In genomic region chr16:50024684-50025543, GRCh38 we compare ENCODE assay signal across 8 cellular contexts. TPM values are rescaled to one million over a fixed set of nuclear protein-coding genes. Genes with fewer than 3 reads are reported as not detected.
DNase-seq lines count a peak whose midpoint lies in the region; ATAC-seq and TF ChIP-seq lines count a peak whose summit lies in the region.

CNEP1R1 (plus strand) TSS chr16:50025225; CDS start chr16:50025316, 91 bp downstream.

- no peaks in the 10 kb centered on the region for H3K9me2 ChIP-seq in SK-N-SH

- peak within 1 kb of the TSS; percentile 78 for H3K9ac ChIP-seq in SK-N-SH

- peak; percentile 99 for TF ChIP-seq CTCF in SK-N-SH (IDR thresholded peaks at IDR 0.05)

- H2AFZ ChIP-seq in SK-N-SH (ENCODE audit: low read depth): peak within 1 kb of the TSS; percentile 98

- TF ChIP-seq EP300 in SK-N-SH (IDR thresholded peaks at IDR 0.05; ENCODE audit: borderline replicate concordance in 1 of 2, low read depth in 1 of 2, low read length in 1 of 2): no peak; a peak in 1 of 4 replicates

- peak; percentile 88 for TF ChIP-seq RAD21 in SK-N-SH (IDR thresholded peaks at IDR 0.05; ENCODE audit: low read length)

- WGBS in SK-N-SH (ENCODE audit: low lambda C conversion rate): under 1% methylated on average over 21 of the region's 65 CpGs

- POLR2A ChIA-PET in SK-N-SH (lab: Yijun Ruan, JAX): interaction anchor here (0.5 to 1.7 kb wide), 7 partner anchors 15 to 185 kb away, joined by 3 to 8 read pairs (median 4); partner anchors contain the start of gene HEATR3

- H3K27ac ChIP-seq in SK-N-SH (ENCODE audit: low read depth in 2 of 2, low read length in 1 of 2) (peak within 1 kb of the TSS; percentile 21 to 81; a peak in 3 of 4 replicates), temporal lobe (ENCODE audit: low read depth, low read length) (no peak within 1 kb of the TSS)

- H3K9me3 ChIP-seq in SK-N-SH: no peaks in the 10 kb centered on the region

- H3K79me2 ChIP-seq in SK-N-SH (ENCODE audit: insufficient read depth): peaks cover 46% of the 10 kb centered on the region

- H3K4me1 ChIP-seq in SK-N-SH (ENCODE audit: control insufficient read depth in 1 of 2, insufficient read depth in 2 of 2, low read depth in 1 of 2, low read length in 1 of 2): peaks cover 5 to 14% of the 10 kb centered on the region in 2 experiments; a peak in 3 of 4 replicates

- H3F3A ChIP-seq in SK-N-SH (replicated peaks; ENCODE audit: insufficient read depth): no peaks in the 10 kb centered on the region

- TF ChIP-seq POLR2A in GM10847 (IDR thresholded peaks at IDR 0.05; ENCODE audit: extremely low read depth, insufficient read length): peak; percentile 52

- H4K20me1 ChIP-seq in SK-N-SH (ENCODE audit: insufficient read depth): no peaks in the 10 kb centered on the region

- peak within 1 kb of the TSS; percentile 84 to 89 for H3K4me3 ChIP-seq in SK-N-SH (ENCODE audit: low read depth in 2 of 2, low read length in 1 of 2)

- CTCF ChIA-PET in SK-N-SH (lab: Yijun Ruan, JAX): interaction anchor here (0.6 to 3.4 kb wide), 68 partner anchors 9 to 781 kb away, joined by 3 to 82 read pairs (median 4); partner anchors contain the start of gene HEATR3

- DNase-seq in NCI-H1048 (lab: John Stamatoyannopoulos, UW): peak; percentile 70
- DNase-seq in SK-N-SH: peak; percentile 99
- DNase-seq in activated naive CD4-positive, alpha-beta T cell treated with anti-CD3 and anti-CD28 coated beads, Interleukin-2, amount 50 U/mL, for 16 hours: peak; percentile 91
- peak; percentile 97 for DNase-seq in globus pallidus (ENCODE audit: low spot score)
- DNase-seq in occipital lobe (lab: John Stamatoyannopoulos, UW): peak; percentile 94

- H3K27me3 ChIP-seq in SK-N-SH (ENCODE audit: insufficient read depth): no peaks in the 10 kb centered on the region

- peaks cover 17 to 19% of the 10 kb centered on the region in 2 experiments for H3K36me3 ChIP-seq in SK-N-SH (replicated peaks in 1 of 2; ENCODE audit: control insufficient read depth in 1 of 2, insufficient read depth in 2 of 2, low read length in 1 of 2)

- H3K4me2 ChIP-seq in SK-N-SH: peak within 1 kb of the TSS; percentile 90

- peak; percentile 99 for ATAC-seq in HG02588 (IDR thresholded peaks at IDR 0.05; ENCODE audit: unreplicated experiment)

TF ChIP-seq in SK-N-SH, 30 proteins besides CTCF, POLR2A, EP300 and RAD21:
- peak; percentile 65; the same call in 1 of the 2 replicates for TF ChIP-seq SIN3A (IDR thresholded peaks at IDR 0.05; ENCODE audit: borderline replicate concordance, low read depth, low read length)
- no peak for TF ChIP-seq USF1 (IDR thresholded peaks at IDR 0.05; ENCODE audit: borderline replicate concordance, low read depth)
- peak; percentile 81 for TF ChIP-seq CHD2 (IDR thresholded peaks at IDR 0.05; ENCODE audit: low read length, partially characterized antibody)
- peak; percentile 60 for TF ChIP-seq ELF1 (IDR thresholded peaks at IDR 0.05)
- 0 out of 2 replicates have a peak, but pooled peaks have one; percentile 23 for TF ChIP-seq REST (IDR thresholded peaks at IDR 0.05; ENCODE audit: low read depth, low read length)
- TF ChIP-seq POLR2AphosphoS5 (IDR thresholded peaks at IDR 0.05; ENCODE audit: low read depth, low read length): peak; percentile 57
- TF ChIP-seq IRF3 (IDR thresholded peaks at IDR 0.05; ENCODE audit: low read depth, low read length): peak; percentile 81; the same call in 1 of the 2 replicates
- no peak for TF ChIP-seq USF2 (IDR thresholded peaks at IDR 0.05; ENCODE audit: borderline replicate concordance, low read depth, low read length)
- no peak for TF ChIP-seq RFX5 (IDR thresholded peaks at IDR 0.05; ENCODE audit: low read length)
- TF ChIP-seq EZH2phosphoT487 (IDR thresholded peaks at IDR 0.05; ENCODE audit: borderline replicate concordance, low read depth): no peak
- no peak for TF ChIP-seq NFIC (IDR thresholded peaks at IDR 0.05; ENCODE audit: borderline replicate concordance)
- peak; percentile 27; the same call in 1 of the 2 replicates for TF ChIP-seq TCF12 (IDR thresholded peaks at IDR 0.05)
- TF ChIP-seq TAF1 (IDR thresholded peaks at IDR 0.05; ENCODE audit: borderline replicate concordance, low read depth, low read length): peak; percentile 29; the same call in 1 of the 2 replicates
- TF ChIP-seq MAX (IDR thresholded peaks at IDR 0.05; ENCODE audit: low read depth): 0 out of 2 replicates have a peak, but pooled peaks have one; percentile 15
- TF ChIP-seq PBX3 (IDR thresholded peaks at IDR 0.05): peak; percentile 38; the same call in 1 of the 2 replicates
- peak; percentile 28; the same call in 1 of the 2 replicates for TF ChIP-seq YY1 (IDR thresholded peaks at IDR 0.05; ENCODE audit: low read depth)
- TF ChIP-seq SMC3 (IDR thresholded peaks at IDR 0.05; ENCODE audit: low read depth, low read length): peak; percentile 85
- TF ChIP-seq MXI1 (IDR thresholded peaks at IDR 0.05; ENCODE audit: low read depth, low read length): no peak
- peak; percentile 52 for TF ChIP-seq RCOR1 (IDR thresholded peaks at IDR 0.05; ENCODE audit: low read length)
- TF ChIP-seq FOXM1 (IDR thresholded peaks at IDR 0.05; ENCODE audit: low read depth): 0 out of 2 replicates have a peak, but pooled peaks have one; percentile 32
- TF ChIP-seq GABPA (IDR thresholded peaks at IDR 0.05; ENCODE audit: low read depth): 0 out of 2 replicates have a peak, but pooled peaks have one; percentile 9

RNA-seq across cellular contexts. Expression of gene CNEP1R1, which starts in this region (rescaled TPM):
- 19.2 and 21.6 TPM in 2 replicates for polyA plus RNA-seq in SK-N-SH (2012; rRNA removed)
- 22.5 and 26.6 TPM in 2 replicates for polyA plus RNA-seq in SK-N-SH (2012; cell fraction: cytosol; rRNA removed)
- 13.6 and 27.7 TPM in 2 replicates for polyA plus RNA-seq in SK-N-SH (2012; cell fraction: nucleus; rRNA removed)
- total RNA-seq in occipital lobe (59.1 TPM), temporal lobe (31.0 TPM)
